11 cellular contexts compared by ENCODE assay signal in the genomic region with DNA sequence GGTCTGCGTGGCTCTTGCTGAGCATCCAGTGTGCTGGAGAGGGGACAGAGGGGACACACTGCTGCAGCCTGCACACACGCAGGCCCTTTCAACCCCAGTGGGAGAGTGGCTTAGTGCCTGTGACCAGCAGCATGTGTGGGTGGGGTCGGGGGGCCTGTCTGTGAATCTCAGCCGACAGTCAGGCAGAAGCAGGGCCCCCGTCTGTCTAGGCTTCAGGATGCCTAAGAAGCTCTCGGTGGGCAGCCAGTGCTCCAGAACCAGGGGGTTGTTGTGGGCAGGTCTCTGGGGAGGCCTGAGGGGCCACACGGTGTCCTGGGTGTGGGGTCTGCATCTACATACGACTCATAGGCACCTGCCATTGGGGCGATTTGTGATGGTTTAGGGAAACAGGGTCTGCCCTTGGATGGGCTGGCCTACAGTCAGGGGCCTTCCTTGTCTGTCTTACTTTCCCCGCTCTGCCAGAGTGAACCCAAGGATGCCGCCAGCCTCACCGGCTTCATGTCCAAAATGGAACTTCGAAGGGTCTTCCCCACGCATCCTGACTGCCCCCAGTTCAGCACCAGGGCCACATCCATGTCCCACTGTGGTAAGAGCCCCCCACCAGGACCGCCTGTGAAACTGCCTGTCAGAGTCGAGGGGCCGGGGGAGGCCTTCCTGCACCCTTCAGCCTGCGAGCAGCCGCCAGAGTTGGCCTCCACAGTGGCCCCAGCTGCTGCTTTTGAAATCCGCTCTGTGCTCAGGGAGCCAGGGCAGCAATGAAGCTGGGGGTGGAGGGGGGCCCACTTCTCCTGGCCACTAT. TPM values are rescaled to one million over a fixed set of nuclear protein-coding genes. Genes with fewer than 3 reads are reported as not detected.
"Had no signal": no experiment of that assay in that cellular context is flagged by ENCODE, and none has a peak within 500 bp of the region (broad histone marks: within the 10 kb centered on the region; RNA-seq: fewer than 3 reads in every experiment).

No MANE protein-coding gene starts in this region.

- H3K9ac ChIP-seq: KMS-11 had no signal

- H3K27ac Mint-ChIP-seq: GM23338, HFFc6, IgD-negative memory B cell had no signal

- H3K36me3 Mint-ChIP-seq: IgD-negative memory B cell had no signal

- H2AFZ ChIP-seq: GM23338 had no signal

- H3K4me3 ChIP-seq: GM23338 had no signal

- H3K27ac ChIP-seq: KMS-11 had no signal

- H3K4me1 Mint-ChIP-seq: GM23338, H9 had no signal

- ATAC-seq: GM23338, HCT116, HepG2 had no signal

- H3K9me3 Mint-ChIP-seq: GM23338, H9, HFFc6, IgD-negative memory B cell had no signal

- H3K4me3 Mint-ChIP-seq: GM23338, H9, HFFc6, IgD-negative memory B cell had no signal

- DNase-seq: H9, HFFc6, Karpas-422, KBM-7 had no signal

- H3K4me2 ChIP-seq: GM23338, KMS-11 had no signal

RNA-seq across cellular contexts. Expression of a gene that starts 1.6 kb away (rescaled TPM):
- total RNA-seq: H4, H9, HepG2, HFFc6, HT1080 had no signal
- polyA plus RNA-seq: HepG2, IgD-negative memory B cell had no signal

RNA-seq across cellular contexts. Expression of a gene that starts 18.7 kb away (rescaled TPM):
- total RNA-seq: H4 had no signal
- polyA plus RNA-seq: IgD-negative memory B cell had no signal
